ENCODE assay signal across 12 cellular contexts in the genomic region with DNA sequence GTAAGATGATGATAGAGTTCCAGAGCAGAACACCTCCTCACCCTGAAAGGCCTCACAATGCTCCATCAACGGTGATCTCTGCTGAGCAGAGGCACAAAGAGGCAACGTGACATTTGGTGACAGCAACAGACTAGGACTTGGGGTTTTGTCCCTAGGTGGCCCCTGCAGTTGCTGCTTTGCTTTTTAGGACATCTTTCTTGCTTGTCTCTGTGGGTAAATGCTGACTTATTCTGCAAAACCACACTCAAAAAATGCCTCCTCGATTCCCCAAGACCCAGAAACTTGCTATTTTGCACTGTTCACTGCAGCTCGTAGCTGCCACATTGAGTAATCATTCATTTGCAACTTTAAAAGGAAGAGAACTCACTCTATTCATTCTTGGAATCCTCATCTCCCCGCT.
A peak's percentile ranks its signal among the peaks of the same experiment; 100 is the strongest.
DNase-seq lines count a peak whose midpoint lies in the region; ATAC-seq and TF ChIP-seq lines count a peak whose summit lies in the region.
"Had no signal": no experiment of that assay in that cellular context is flagged by ENCODE, and none has a peak within 500 bp of the region (broad histone marks: within the 10 kb centered on the region; RNA-seq: fewer than 3 reads in every experiment).

No MANE protein-coding gene starts in this region.

- H2AFZ ChIP-seq in OCI-LY3 (ENCODE audit: low read depth, low read length): no peak overlapping the region

- no peaks in the 10 kb centered on the region for H3K79me2 ChIP-seq in OCI-LY3 (ENCODE audit: low read length)

- peak overlapping the region; percentile 57 for H3K4me3 ChIP-seq in OCI-LY3 (ENCODE audit: low read length)
- H3K4me3 ChIP-seq: adrenal gland, Peyer's patch had no signal

- CTCF ChIA-PET in activated CD8-positive, alpha-beta memory T cell treated with anti-CD3 and anti-CD28 coated beads, Interleukin-2, amount 10 ng/mL, durations not matched to agents 7 days and 5 days (lab: Charles Lee): interaction anchor here (0.7 to 1.7 kb wide), 3 partner anchors 40 to 84 kb away, joined by 3 to 5 read pairs (median 3); no protein-coding TSS in a partner anchor

- peak overlapping the region; percentile 28 for H3K4me3 Mint-ChIP-seq in activated CD8-positive, alpha-beta memory T cell treated with anti-CD3 and anti-CD28 coated beads, Interleukin-2, amount 10 ng/mL, durations not matched to agents 7 days and 5 days
- peak overlapping the region; percentile 39 for H3K4me3 Mint-ChIP-seq in stimulated activated naive CD8-positive, alpha-beta T cell treated with anti-CD3 and anti-CD28 coated beads, Interleukin-15, Interleukin-2, amounts not matched to agents 100 ng/mL and 50 ng/mL, for 24 hours
- H3K4me3 Mint-ChIP-seq: neural crest cell had no signal

- H3K9me3 ChIP-seq in OCI-LY3 (ENCODE audit: insufficient read depth, low read length): no peaks in the 10 kb centered on the region
- H3K9me3 ChIP-seq: adrenal gland, Peyer's patch had no signal

- no peaks in the 10 kb centered on the region for H3K9me3 Mint-ChIP-seq in activated CD8-positive, alpha-beta memory T cell treated with anti-CD3 and anti-CD28 coated beads, Interleukin-2, amount 10 ng/mL, durations not matched to agents 7 days and 5 days (ENCODE audit: low read depth)
- H3K9me3 Mint-ChIP-seq in stimulated activated naive CD8-positive, alpha-beta T cell treated with anti-CD3 and anti-CD28 coated beads, Interleukin-15, Interleukin-2, amounts not matched to agents 100 ng/mL and 50 ng/mL, for 24 hours: no peaks in the 10 kb centered on the region

- H3K4me1 ChIP-seq in OCI-LY3 (ENCODE audit: low read length): peaks cover 78% of the 10 kb centered on the region
- H3K4me1 ChIP-seq: adrenal gland, Peyer's patch had no signal

- peaks cover 4% of the 10 kb centered on the region for H3K36me3 Mint-ChIP-seq in activated CD8-positive, alpha-beta memory T cell treated with anti-CD3 and anti-CD28 coated beads, Interleukin-2, amount 10 ng/mL, durations not matched to agents 7 days and 5 days
- no peaks in the 10 kb centered on the region for H3K36me3 Mint-ChIP-seq in stimulated activated naive CD8-positive, alpha-beta T cell treated with anti-CD3 and anti-CD28 coated beads, Interleukin-15, Interleukin-2, amounts not matched to agents 100 ng/mL and 50 ng/mL, for 24 hours (ENCODE audit: low read depth)

- H3K4me1 Mint-ChIP-seq in activated CD8-positive, alpha-beta memory T cell treated with anti-CD3 and anti-CD28 coated beads, Interleukin-2, amount 10 ng/mL, durations not matched to agents 7 days and 5 days: peaks cover 72% of the 10 kb centered on the region
- peaks cover 53% of the 10 kb centered on the region for H3K4me1 Mint-ChIP-seq in stimulated activated naive CD8-positive, alpha-beta T cell treated with anti-CD3 and anti-CD28 coated beads, Interleukin-15, Interleukin-2, amounts not matched to agents 100 ng/mL and 50 ng/mL, for 24 hours (ENCODE audit: low read depth)
- H3K4me1 Mint-ChIP-seq: neural crest cell had no signal

- peak overlapping the region; percentile 90 for H3K4me2 ChIP-seq in OCI-LY3 (ENCODE audit: low read length)

- peaks cover 33% of the 10 kb centered on the region for H3K27me3 ChIP-seq in OCI-LY3 (ENCODE audit: low read depth, low read length)
- H3K27me3 ChIP-seq: adrenal gland, Peyer's patch had no signal

- peak; percentile 75 for DNase-seq in activated CD8-positive, alpha-beta memory T cell treated with anti-CD3 and anti-CD28 coated beads, Interleukin-2, amount 10 ng/mL, durations not matched to agents 7 days and 5 days
- DNase-seq in activated CD8-positive, alpha-beta memory T cell treated with anti-CD3 and anti-CD28 coated beads, Interleukin-2, amount 50 U/mL, for 48 hours: no peak
- DNase-seq in occipital lobe (lab: John Stamatoyannopoulos, UW) (no peak), NCI-H1105 treated with DMSO at 0.1 percent for 48 hours (lab: John Stamatoyannopoulos, UW) (no peak)
- DNase-seq: adrenal gland, NCI-H2081, Peyer's patch had no signal

- ATAC-seq in activated CD8-positive, alpha-beta memory T cell treated with anti-CD3 and anti-CD28 coated beads, Interleukin-2, amount 10 ng/mL, durations not matched to agents 7 days and 5 days: peak; percentile 59
- ATAC-seq in GM21825 (IDR thresholded peaks at IDR 0.05; ENCODE audit: unreplicated experiment) (peak; percentile 40), GM18502 (IDR thresholded peaks at IDR 0.05; ENCODE audit: poor library complexity, unreplicated experiment) (no peak)

- peak overlapping the region; percentile 57; the same call in 1 of the 2 replicates for H3K9ac ChIP-seq in OCI-LY3 (ENCODE audit: low read length)

- peak overlapping the region; percentile 95 for H3K27ac ChIP-seq in OCI-LY3 (ENCODE audit: low read length)
- H3K27ac ChIP-seq: adrenal gland, Peyer's patch had no signal

- peak overlapping the region; percentile 89 for H3K27ac Mint-ChIP-seq in activated CD8-positive, alpha-beta memory T cell treated with anti-CD3 and anti-CD28 coated beads, Interleukin-2, amount 10 ng/mL, durations not matched to agents 7 days and 5 days
- H3K27ac Mint-ChIP-seq in stimulated activated naive CD8-positive, alpha-beta T cell treated with anti-CD3 and anti-CD28 coated beads, Interleukin-15, Interleukin-2, amounts not matched to agents 100 ng/mL and 50 ng/mL, for 24 hours: peak overlapping the region; percentile 32

- peak; percentile 16 for TF ChIP-seq CTCF in OCI-LY3 (IDR thresholded peaks at IDR 0.05; ENCODE audit: low read depth, low read length)

- H3K27me3 Mint-ChIP-seq in activated CD8-positive, alpha-beta memory T cell treated with anti-CD3 and anti-CD28 coated beads, Interleukin-2, amount 10 ng/mL, durations not matched to agents 7 days and 5 days: no peaks in the 10 kb centered on the region
- peaks cover 13% of the 10 kb centered on the region for H3K27me3 Mint-ChIP-seq in stimulated activated naive CD8-positive, alpha-beta T cell treated with anti-CD3 and anti-CD28 coated beads, Interleukin-15, Interleukin-2, amounts not matched to agents 100 ng/mL and 50 ng/mL, for 24 hours

- no peaks in the 10 kb centered on the region for H4K20me1 ChIP-seq in OCI-LY3 (ENCODE audit: insufficient read depth, low read length)

- H3K36me3 ChIP-seq in OCI-LY3 (replicated peaks; ENCODE audit: low read depth, low read length): no peaks in the 10 kb centered on the region
- H3K36me3 ChIP-seq: adrenal gland, Peyer's patch had no signal
